ENCODE assay signal across 15 cellular contexts in genomic region chr17:3412216-3412615, GRCh38. TPM values are rescaled to one million over a fixed set of nuclear protein-coding genes. Genes with fewer than 3 reads are reported as not detected.
"Had no signal": no experiment of that assay in that cellular context is flagged by ENCODE, and none has a peak within 500 bp of the region (broad histone marks: within the 10 kb centered on the region; RNA-seq: fewer than 3 reads in every experiment).

No MANE protein-coding gene starts in this region.

RNA-seq across cellular contexts. Expression of gene OR3A3, which starts 1.0 kb away (rescaled TPM):
- total RNA-seq: activated B cell treated with CpG ODN at 0.5 μM for 24 hours; activated CD4-positive, alpha-beta memory T cell treated with anti-CD3 and anti-CD28 coated beads for 36 hours; activated CD4-positive, alpha-beta memory T cell treated with anti-CD3 and anti-CD28 coated beads, Interleukin-2, amount 10 ng/mL, durations not matched to agents 7 days and 5 days; activated CD4-positive, alpha-beta T cell treated with anti-CD3 and anti-CD28 coated beads for 36 hours; activated CD4-positive, alpha-beta T cell treated with anti-CD3 and anti-CD28 coated beads, Interleukin-2, amount 10 ng/mL, durations not matched to agents 24 days and 14 days; activated CD4-positive, alpha-beta T cell treated with anti-CD3 and anti-CD28 coated beads, Interleukin-2, amount 10 ng/mL, durations not matched to agents 7 days and 5 days; activated CD8-positive, alpha-beta memory T cell treated with anti-CD3 and anti-CD28 coated beads for 36 hours; activated CD8-positive, alpha-beta memory T cell treated with anti-CD3 and anti-CD28 coated beads, Interleukin-2, amount 10 ng/mL, durations not matched to agents 7 days and 5 days; activated CD8-positive, alpha-beta T cell treated with anti-CD3 and anti-CD28 coated beads for 36 hours; activated CD8-positive, alpha-beta T cell treated with anti-CD3 and anti-CD28 coated beads, Interleukin-2, amount 10 ng/mL, durations not matched to agents 7 days and 5 days; T-cell; T-helper 1 cell treated with Interleukin-12 subunit alpha and Interleukin-12 subunit beta and Interleukin-4 antibody, amounts not matched to agents 30 ng/mL and 1 ng/mL, for 36 hours; T-helper 17 cell; T-helper 2 cell treated with Interferon-gamma antibody and Interleukin-4, amounts not matched to agents 100 ng/mL and 5 ng/mL, for 36 hours; WTC11 had no signal

RNA-seq across cellular contexts. Expression of gene OR1E1, which starts 14.0 kb away (rescaled TPM):
- total RNA-seq: activated B cell treated with CpG ODN at 0.5 μM for 24 hours; activated CD4-positive, alpha-beta memory T cell treated with anti-CD3 and anti-CD28 coated beads for 36 hours; activated CD4-positive, alpha-beta memory T cell treated with anti-CD3 and anti-CD28 coated beads, Interleukin-2, amount 10 ng/mL, durations not matched to agents 7 days and 5 days; activated CD4-positive, alpha-beta T cell treated with anti-CD3 and anti-CD28 coated beads for 36 hours; activated CD4-positive, alpha-beta T cell treated with anti-CD3 and anti-CD28 coated beads, Interleukin-2, amount 10 ng/mL, durations not matched to agents 24 days and 14 days; activated CD4-positive, alpha-beta T cell treated with anti-CD3 and anti-CD28 coated beads, Interleukin-2, amount 10 ng/mL, durations not matched to agents 7 days and 5 days; activated CD8-positive, alpha-beta memory T cell treated with anti-CD3 and anti-CD28 coated beads for 36 hours; activated CD8-positive, alpha-beta memory T cell treated with anti-CD3 and anti-CD28 coated beads, Interleukin-2, amount 10 ng/mL, durations not matched to agents 7 days and 5 days; activated CD8-positive, alpha-beta T cell treated with anti-CD3 and anti-CD28 coated beads for 36 hours; activated CD8-positive, alpha-beta T cell treated with anti-CD3 and anti-CD28 coated beads, Interleukin-2, amount 10 ng/mL, durations not matched to agents 7 days and 5 days; T-cell; T-helper 1 cell treated with Interleukin-12 subunit alpha and Interleukin-12 subunit beta and Interleukin-4 antibody, amounts not matched to agents 30 ng/mL and 1 ng/mL, for 36 hours; T-helper 17 cell; T-helper 2 cell treated with Interferon-gamma antibody and Interleukin-4, amounts not matched to agents 100 ng/mL and 5 ng/mL, for 36 hours; WTC11 had no signal

RNA-seq across cellular contexts. Expression of gene OR1E2, which starts 21.4 kb away (rescaled TPM):
- total RNA-seq: activated B cell treated with CpG ODN at 0.5 μM for 24 hours; activated CD4-positive, alpha-beta memory T cell treated with anti-CD3 and anti-CD28 coated beads for 36 hours; activated CD4-positive, alpha-beta memory T cell treated with anti-CD3 and anti-CD28 coated beads, Interleukin-2, amount 10 ng/mL, durations not matched to agents 7 days and 5 days; activated CD4-positive, alpha-beta T cell treated with anti-CD3 and anti-CD28 coated beads for 36 hours; activated CD4-positive, alpha-beta T cell treated with anti-CD3 and anti-CD28 coated beads, Interleukin-2, amount 10 ng/mL, durations not matched to agents 24 days and 14 days; activated CD4-positive, alpha-beta T cell treated with anti-CD3 and anti-CD28 coated beads, Interleukin-2, amount 10 ng/mL, durations not matched to agents 7 days and 5 days; activated CD8-positive, alpha-beta memory T cell treated with anti-CD3 and anti-CD28 coated beads for 36 hours; activated CD8-positive, alpha-beta memory T cell treated with anti-CD3 and anti-CD28 coated beads, Interleukin-2, amount 10 ng/mL, durations not matched to agents 7 days and 5 days; activated CD8-positive, alpha-beta T cell treated with anti-CD3 and anti-CD28 coated beads for 36 hours; activated CD8-positive, alpha-beta T cell treated with anti-CD3 and anti-CD28 coated beads, Interleukin-2, amount 10 ng/mL, durations not matched to agents 7 days and 5 days; T-cell; T-helper 1 cell treated with Interleukin-12 subunit alpha and Interleukin-12 subunit beta and Interleukin-4 antibody, amounts not matched to agents 30 ng/mL and 1 ng/mL, for 36 hours; T-helper 17 cell; T-helper 2 cell treated with Interferon-gamma antibody and Interleukin-4, amounts not matched to agents 100 ng/mL and 5 ng/mL, for 36 hours; WTC11 had no signal

RNA-seq across cellular contexts. Expression of gene OR3A2, which starts 26.1 kb away (rescaled TPM):
- total RNA-seq: WTC11 had no signal

RNA-seq across cellular contexts. Expression of gene SPATA22, which starts 59.4 kb away (rescaled TPM):
- total RNA-seq: activated B cell treated with CpG ODN at 0.5 μM for 24 hours; activated CD4-positive, alpha-beta memory T cell treated with anti-CD3 and anti-CD28 coated beads for 36 hours; activated CD4-positive, alpha-beta memory T cell treated with anti-CD3 and anti-CD28 coated beads, Interleukin-2, amount 10 ng/mL, durations not matched to agents 7 days and 5 days; activated CD4-positive, alpha-beta T cell treated with anti-CD3 and anti-CD28 coated beads, Interleukin-2, amount 10 ng/mL, durations not matched to agents 24 days and 14 days; activated CD8-positive, alpha-beta T cell treated with anti-CD3 and anti-CD28 coated beads for 36 hours; activated CD8-positive, alpha-beta T cell treated with anti-CD3 and anti-CD28 coated beads, Interleukin-2, amount 10 ng/mL, durations not matched to agents 7 days and 5 days; T-helper 1 cell treated with Interleukin-12 subunit alpha and Interleukin-12 subunit beta and Interleukin-4 antibody, amounts not matched to agents 30 ng/mL and 1 ng/mL, for 36 hours; T-helper 2 cell treated with Interferon-gamma antibody and Interleukin-4, amounts not matched to agents 100 ng/mL and 5 ng/mL, for 36 hours; WTC11 had no signal
